In the genomic region with DNA sequence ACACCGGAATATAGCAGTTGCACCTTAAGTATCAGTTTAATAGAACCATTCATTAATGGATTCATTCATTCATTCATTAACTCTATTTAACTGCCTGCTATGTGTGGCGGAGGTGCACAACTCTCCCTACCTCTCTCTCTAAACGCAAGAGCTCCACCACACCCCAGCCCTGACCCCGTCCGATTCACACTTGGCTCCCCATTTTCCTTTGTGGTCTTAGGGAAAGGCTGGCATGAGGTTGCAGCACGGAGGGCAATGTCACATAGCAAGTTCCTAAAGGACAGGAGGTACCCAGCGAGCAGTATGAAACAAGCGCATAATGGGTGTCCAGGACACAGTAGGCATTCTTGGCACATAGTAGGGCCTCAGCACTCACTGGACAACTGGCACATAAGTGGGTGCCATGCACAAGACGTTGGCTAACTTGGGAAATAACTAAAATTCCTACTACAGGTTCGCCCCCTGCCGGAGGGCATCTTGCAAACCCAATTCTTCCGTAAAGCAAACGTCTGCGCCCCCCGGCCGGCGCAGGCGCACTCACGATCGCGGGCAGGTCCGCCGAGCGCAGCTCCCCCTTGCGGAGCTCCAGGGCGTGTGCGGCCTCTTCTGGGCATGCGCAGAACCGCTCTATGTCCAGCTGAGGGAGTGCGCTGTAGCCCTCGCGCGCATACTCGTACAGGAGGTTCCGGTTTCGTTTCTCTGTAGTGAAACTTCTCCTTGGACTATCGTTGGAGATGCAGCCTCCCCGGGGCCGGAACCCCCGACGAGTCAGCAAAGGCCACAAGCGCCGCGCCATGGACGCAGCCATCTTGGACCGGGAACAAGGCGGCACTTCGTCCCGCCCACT, we compare ENCODE assay signal across 1 cellular context.
TF ChIP-seq lines count a peak whose summit lies in the region.

A gene with protein sequence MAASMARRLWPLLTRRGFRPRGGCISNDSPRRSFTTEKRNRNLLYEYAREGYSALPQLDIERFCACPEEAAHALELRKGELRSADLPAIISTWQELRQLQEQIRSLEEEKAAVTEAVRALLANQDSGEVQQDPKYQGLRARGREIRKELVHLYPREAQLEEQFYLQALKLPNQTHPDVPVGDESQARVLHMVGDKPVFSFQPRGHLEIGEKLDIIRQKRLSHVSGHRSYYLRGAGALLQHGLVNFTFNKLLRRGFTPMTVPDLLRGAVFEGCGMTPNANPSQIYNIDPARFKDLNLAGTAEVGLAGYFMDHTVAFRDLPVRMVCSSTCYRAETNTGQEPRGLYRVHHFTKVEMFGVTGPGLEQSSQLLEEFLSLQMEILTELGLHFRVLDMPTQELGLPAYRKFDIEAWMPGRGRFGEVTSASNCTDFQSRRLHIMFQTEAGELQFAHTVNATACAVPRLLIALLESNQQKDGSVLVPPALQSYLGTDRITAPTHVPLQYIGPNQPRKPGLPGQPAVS (minus strand): TSS at position 835 of the 847 bp plus-strand sequence. CDS start 27 bp downstream, at position 808.

TF ChIP-seq in K562, 482 proteins besides CTCF, POLR2A, EP300 and RAD21 (continued from another document and continues in another):
- TF ChIP-seq FOXJ2 (tag; IDR thresholded peaks at IDR 0.05): no peak
- TF ChIP-seq ARID1B (IDR thresholded peaks at IDR 0.05): peak; percentile 56
- no peak for TF ChIP-seq GABPA (tag; conservative IDR thresholded peaks at IDR 0.05; ENCODE audit: low read depth)
- no peak for TF ChIP-seq ZNF212 (CRISPR knock-in tag; IDR thresholded peaks at IDR 0.05)
- peak; percentile 80 for TF ChIP-seq SMC3 (conservative IDR thresholded peaks at IDR 0.05; ENCODE audit: insufficient read depth, low read depth, low read length)
- TF ChIP-seq FOXJ3 (CRISPR knock-in tag; IDR thresholded peaks at IDR 0.05): no peak
- TF ChIP-seq PCBP2 (IDR thresholded peaks at IDR 0.05; ENCODE audit: low read depth, low read length, poor library complexity, severe bottlenecking): no peak
- TF ChIP-seq FOXO4 (CRISPR knock-in tag; IDR thresholded peaks at IDR 0.05): no peak
- no peak for TF ChIP-seq ZNF431 (CRISPR knock-in tag; IDR thresholded peaks at IDR 0.05)
- TF ChIP-seq, protein P1, sequence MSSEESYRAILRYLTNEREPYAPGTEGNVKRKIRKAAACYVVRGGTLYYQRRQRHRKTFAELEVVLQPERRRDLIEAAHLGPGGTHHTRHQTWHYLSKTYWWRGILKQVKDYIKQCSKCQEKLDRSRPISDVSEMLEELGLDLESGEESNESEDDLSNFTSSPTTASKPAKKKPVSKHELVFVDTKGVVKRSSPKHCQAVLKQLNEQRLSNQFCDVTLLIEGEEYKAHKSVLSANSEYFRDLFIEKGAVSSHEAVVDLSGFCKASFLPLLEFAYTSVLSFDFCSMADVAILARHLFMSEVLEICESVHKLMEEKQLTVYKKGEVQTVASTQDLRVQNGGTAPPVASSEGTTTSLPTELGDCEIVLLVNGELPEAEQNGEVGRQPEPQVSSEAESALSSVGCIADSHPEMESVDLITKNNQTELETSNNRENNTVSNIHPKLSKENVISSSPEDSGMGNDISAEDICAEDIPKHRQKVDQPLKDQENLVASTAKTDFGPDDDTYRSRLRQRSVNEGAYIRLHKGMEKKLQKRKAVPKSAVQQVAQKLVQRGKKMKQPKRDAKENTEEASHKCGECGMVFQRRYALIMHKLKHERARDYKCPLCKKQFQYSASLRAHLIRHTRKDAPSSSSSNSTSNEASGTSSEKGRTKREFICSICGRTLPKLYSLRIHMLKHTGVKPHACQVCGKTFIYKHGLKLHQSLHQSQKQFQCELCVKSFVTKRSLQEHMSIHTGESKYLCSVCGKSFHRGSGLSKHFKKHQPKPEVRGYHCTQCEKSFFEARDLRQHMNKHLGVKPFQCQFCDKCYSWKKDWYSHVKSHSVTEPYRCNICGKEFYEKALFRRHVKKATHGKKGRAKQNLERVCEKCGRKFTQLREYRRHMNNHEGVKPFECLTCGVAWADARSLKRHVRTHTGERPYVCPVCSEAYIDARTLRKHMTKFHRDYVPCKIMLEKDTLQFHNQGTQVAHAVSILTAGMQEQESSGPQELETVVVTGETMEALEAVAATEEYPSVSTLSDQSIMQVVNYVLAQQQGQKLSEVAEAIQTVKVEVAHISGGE (CRISPR knock-in tag; IDR thresholded peaks at IDR 0.05): 0 out of 6 replicates have a peak, but pooled peaks of 1 of the 3 experiments have one; percentile 17
- TF ChIP-seq NCOA4 (IDR thresholded peaks at IDR 0.05; ENCODE audit: partially characterized antibody): no peak
- no peak for TF ChIP-seq ARID2 (IDR thresholded peaks at IDR 0.05)
- peak; percentile 23 to 67; a peak in 2 of 4 replicates for TF ChIP-seq TBL1XR1 (IDR thresholded peaks at IDR 0.05; ENCODE audit: low read length in 2 of 2)
- no peak for TF ChIP-seq RUNX1 (IDR thresholded peaks at IDR 0.05; ENCODE audit: low read depth)
- TF ChIP-seq GATAD2B (IDR thresholded peaks at IDR 0.05; ENCODE audit: borderline replicate concordance): peak; percentile 47; the same call in 1 of the 2 replicates
- TF ChIP-seq NCOR1 (IDR thresholded peaks at IDR 0.05): 0 out of 2 replicates have a peak, but pooled peaks have one; percentile 7
- peak; percentile 68 for TF ChIP-seq ELF1 (tag; IDR thresholded peaks at IDR 0.05)
- TF ChIP-seq NFE2L1 (tag; IDR thresholded peaks at IDR 0.05; ENCODE audit: borderline replicate concordance, low read depth): no peak
- TF ChIP-seq, protein P2, sequence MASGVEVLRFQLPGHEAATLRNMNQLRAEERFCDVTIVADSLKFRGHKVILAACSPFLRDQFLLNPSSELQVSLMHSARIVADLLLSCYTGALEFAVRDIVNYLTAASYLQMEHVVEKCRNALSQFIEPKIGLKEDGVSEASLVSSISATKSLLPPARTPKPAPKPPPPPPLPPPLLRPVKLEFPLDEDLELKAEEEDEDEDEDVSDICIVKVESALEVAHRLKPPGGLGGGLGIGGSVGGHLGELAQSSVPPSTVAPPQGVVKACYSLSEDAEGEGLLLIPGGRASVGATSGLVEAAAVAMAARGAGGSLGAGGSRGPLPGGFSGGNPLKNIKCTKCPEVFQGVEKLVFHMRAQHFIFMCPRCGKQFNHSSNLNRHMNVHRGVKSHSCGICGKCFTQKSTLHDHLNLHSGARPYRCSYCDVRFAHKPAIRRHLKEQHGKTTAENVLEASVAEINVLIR (CRISPR knock-in tag; IDR thresholded peaks at IDR 0.05): peak; percentile 39; the same call in 1 of the 2 replicates
- TF ChIP-seq, protein P3, sequence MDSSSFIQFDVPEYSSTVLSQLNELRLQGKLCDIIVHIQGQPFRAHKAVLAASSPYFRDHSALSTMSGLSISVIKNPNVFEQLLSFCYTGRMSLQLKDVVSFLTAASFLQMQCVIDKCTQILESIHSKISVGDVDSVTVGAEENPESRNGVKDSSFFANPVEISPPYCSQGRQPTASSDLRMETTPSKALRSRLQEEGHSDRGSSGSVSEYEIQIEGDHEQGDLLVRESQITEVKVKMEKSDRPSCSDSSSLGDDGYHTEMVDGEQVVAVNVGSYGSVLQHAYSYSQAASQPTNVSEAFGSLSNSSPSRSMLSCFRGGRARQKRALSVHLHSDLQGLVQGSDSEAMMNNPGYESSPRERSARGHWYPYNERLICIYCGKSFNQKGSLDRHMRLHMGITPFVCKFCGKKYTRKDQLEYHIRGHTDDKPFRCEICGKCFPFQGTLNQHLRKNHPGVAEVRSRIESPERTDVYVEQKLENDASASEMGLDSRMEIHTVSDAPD (CRISPR knock-in tag; IDR thresholded peaks at IDR 0.05): 0 out of 2 replicates have a peak, but pooled peaks have one; percentile 21
- TF ChIP-seq CEBPB (tag; IDR thresholded peaks at IDR 0.05): peak; percentile 72
- no peak for TF ChIP-seq TAL1 (IDR thresholded peaks at IDR 0.05)
- no peak for TF ChIP-seq MEF2A (IDR thresholded peaks at IDR 0.05; ENCODE audit: control insufficient read depth, low read depth, low read length)
- TF ChIP-seq ZNF217 (CRISPR knock-in tag; IDR thresholded peaks at IDR 0.05): no peak
- TF ChIP-seq MGA (IDR thresholded peaks at IDR 0.05): peak; percentile 23; the same call in 1 of the 2 replicates
- TF ChIP-seq ZHX1 (conservative IDR thresholded peaks at IDR 0.05; ENCODE audit: low read length): no peak
- TF ChIP-seq KAT8 (IDR thresholded peaks at IDR 0.05; ENCODE audit: low read depth): no peak
